ENCODE assay signal across 8 cellular contexts in genomic region chr4:174423257-174423944, GRCh38.
DNase-seq lines count a peak whose midpoint lies in the region; ATAC-seq and TF ChIP-seq lines count a peak whose summit lies in the region.

No MANE protein-coding gene starts in this region.

- H3K4me1 ChIP-seq in heart left ventricle, result peaks cover 0 to 21% (median 5%) of the 10 kb centered on the region in 12 donors

- H3K9ac ChIP-seq in SK-N-MC (ENCODE audit: insufficient read length), result no peak overlapping the region

- H3K27ac ChIP-seq in heart left ventricle (no peak overlapping the region), SK-N-MC (peak overlapping the region; percentile 58; the same call in 1 of the 2 replicates)

- peak in 2 of 4 donors; percentile 59 to 69 for ATAC-seq in heart left ventricle
- ATAC-seq in Right ventricle myocardium inferior, result no peak
- ATAC-seq in HG03159 (IDR thresholded peaks at IDR 0.05; ENCODE audit: unreplicated experiment), result peak; percentile 50

- intact Hi-C loops in heart left ventricle (cut with DNase I), result loop anchor here in 1 of 10 donors (2.0 kb wide), 1 partner anchor 59 kb away; no protein-coding TSS in a partner anchor
- intact Hi-C loops in Right ventricle myocardium inferior (cut with DNase I), result no loop called here

- H3K27me3 ChIP-seq in heart left ventricle, result no peaks in the 10 kb centered on the region

- peak in 3 of 5 donors; percentile 18 to 36 (median 19) for DNase-seq in heart left ventricle
- DNase-seq in Right ventricle myocardium inferior (ENCODE audit: missing footprints), result no peak
- peak; percentile 55 for DNase-seq in SK-N-MC (ENCODE audit: low read depth, low spot score)
- peak; percentile 30 for DNase-seq in fibroblast of the conjunctiva (ENCODE audit: low read depth)
- peak; percentile 68 for DNase-seq in stromal cell of bone marrow (ENCODE audit: low read depth)
- no peak for DNase-seq in mesenteric fat pad (ENCODE audit: low spot score)
- no peak for DNase-seq in NCI-H146 treated with DMSO at 0.1 percent for 48 hours (lab: John Stamatoyannopoulos, UW; ENCODE audit: unreplicated experiment)

- no peaks in the 10 kb centered on the region for H3K36me3 ChIP-seq in heart left ventricle
- H3K36me3 ChIP-seq in SK-N-MC (ENCODE audit: insufficient read depth, low read length), result no peaks in the 10 kb centered on the region

- no peak for TF ChIP-seq CTCF in heart left ventricle (IDR thresholded peaks at IDR 0.05)

- H3K4me3 ChIP-seq in heart left ventricle, result no peak overlapping the region
- peak overlapping the region; percentile 67 for H3K4me3 ChIP-seq in SK-N-MC

- H3K9me3 ChIP-seq in heart left ventricle, result no peaks in the 10 kb centered on the region
- H3K9me3 ChIP-seq in SK-N-MC (ENCODE audit: low read depth, low read length), result no peaks in the 10 kb centered on the region

- 13 to 31% (median 17%) methylated on average over 6 of the region's 6 CpGs for WGBS in heart left ventricle, 4 donors

- TF ChIP-seq POLR2A in heart left ventricle (IDR thresholded peaks at IDR 0.05), result no peak

Comparison
In these comparisons a context has a peak if more than half of its experiments do, and no peak if none do; other contexts are left out.
1. DNase-seq: peak in heart left ventricle (3 of 5), SK-N-MC (single experiment), fibroblast of the conjunctiva (single experiment) and stromal cell of bone marrow (single experiment); none in Right ventricle myocardium inferior (single experiment), mesenteric fat pad (single experiment) and NCI-H146 treated with DMSO at 0.1 percent for 48 hours (single experiment).